ENCODE assay signal across 1 cellular context in genomic region chr3:111749171-111750170, GRCh38.
TF ChIP-seq lines count a peak whose summit lies in the region.

No MANE protein-coding gene starts in this region.

TF ChIP-seq in HEK293, 187 proteins besides CTCF, POLR2A, EP300 and RAD21 (continued from another document):
- TF ChIP-seq ZNF518A (tag by site-specific recombination; conservative IDR thresholded peaks at IDR 0.05; ENCODE audit: low read depth) (no peak), ZNF843 (tag by site-specific recombination; IDR thresholded peaks at IDR 0.05) (0 out of 2 replicates have a peak, but pooled peaks have one; percentile 12), ZNF544 (tag by site-specific recombination; IDR thresholded peaks at IDR 0.05) (no peak)
